Comparison of ENCODE assay signal across 1 cellular context in the genomic region with DNA sequence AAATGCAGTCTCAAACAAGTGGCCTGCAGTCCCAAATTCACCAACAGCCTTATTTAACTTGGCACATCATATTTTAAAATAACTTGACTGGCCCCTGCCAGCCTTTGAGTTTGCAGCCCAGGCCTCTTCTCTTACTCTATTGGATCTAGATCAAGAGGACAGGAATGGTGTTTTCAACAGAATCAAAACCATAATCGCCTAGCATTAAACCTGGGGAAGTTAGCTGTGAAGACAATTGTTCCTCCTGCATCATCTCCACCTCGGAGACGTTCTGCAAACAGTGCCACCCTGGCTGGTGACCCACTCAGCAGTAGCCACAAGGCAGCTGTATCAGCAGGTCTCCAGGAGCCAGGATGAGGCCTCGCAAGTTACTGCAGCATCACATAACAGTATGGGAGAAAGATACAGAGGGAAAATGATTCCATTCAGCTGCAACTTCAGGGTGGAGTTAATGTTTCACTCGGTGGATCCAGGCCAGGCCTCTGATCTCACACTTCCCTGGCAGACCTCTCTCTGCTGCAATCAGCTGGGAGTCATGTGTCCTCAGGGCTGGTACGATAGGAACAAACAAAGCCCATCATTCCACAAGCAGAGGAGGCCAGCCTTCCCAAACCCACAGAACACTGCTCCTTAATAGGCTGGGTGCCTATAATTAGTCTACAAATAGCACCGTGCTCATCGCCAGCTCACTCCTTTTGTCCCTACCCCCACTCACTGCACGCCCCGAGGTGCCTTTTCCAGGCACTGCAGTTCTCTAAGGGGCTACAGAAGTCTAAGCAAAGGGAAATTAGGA.
TF ChIP-seq lines count a peak whose summit lies in the region.

No MANE protein-coding gene starts in this region.

TF ChIP-seq in liver, 16 proteins besides CTCF, POLR2A, EP300 and RAD21 (continued from another document):
- TF ChIP-seq, protein P1, sequence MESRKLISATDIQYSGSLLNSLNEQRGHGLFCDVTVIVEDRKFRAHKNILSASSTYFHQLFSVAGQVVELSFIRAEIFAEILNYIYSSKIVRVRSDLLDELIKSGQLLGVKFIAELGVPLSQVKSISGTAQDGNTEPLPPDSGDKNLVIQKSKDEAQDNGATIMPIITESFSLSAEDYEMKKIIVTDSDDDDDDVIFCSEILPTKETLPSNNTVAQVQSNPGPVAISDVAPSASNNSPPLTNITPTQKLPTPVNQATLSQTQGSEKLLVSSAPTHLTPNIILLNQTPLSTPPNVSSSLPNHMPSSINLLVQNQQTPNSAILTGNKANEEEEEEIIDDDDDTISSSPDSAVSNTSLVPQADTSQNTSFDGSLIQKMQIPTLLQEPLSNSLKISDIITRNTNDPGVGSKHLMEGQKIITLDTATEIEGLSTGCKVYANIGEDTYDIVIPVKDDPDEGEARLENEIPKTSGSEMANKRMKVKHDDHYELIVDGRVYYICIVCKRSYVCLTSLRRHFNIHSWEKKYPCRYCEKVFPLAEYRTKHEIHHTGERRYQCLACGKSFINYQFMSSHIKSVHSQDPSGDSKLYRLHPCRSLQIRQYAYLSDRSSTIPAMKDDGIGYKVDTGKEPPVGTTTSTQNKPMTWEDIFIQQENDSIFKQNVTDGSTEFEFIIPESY (IDR thresholded peaks at IDR 0.05), result peak; percentile 72
- TF ChIP-seq EGR1 (IDR thresholded peaks at IDR 0.05; ENCODE audit: low read depth in 2 of 2), result peak in 1 of 2 donors; percentile 72
- peak; percentile 76 to 90 for TF ChIP-seq JUND (IDR thresholded peaks at IDR 0.05)
- peak; percentile 71 to 90 for TF ChIP-seq RXRA (IDR thresholded peaks at IDR 0.05)
- peak; percentile 65 for TF ChIP-seq MAX (IDR thresholded peaks at IDR 0.05)
- TF ChIP-seq SP1 (IDR thresholded peaks at IDR 0.05), result peak; percentile 86
- TF ChIP-seq, protein P2, sequence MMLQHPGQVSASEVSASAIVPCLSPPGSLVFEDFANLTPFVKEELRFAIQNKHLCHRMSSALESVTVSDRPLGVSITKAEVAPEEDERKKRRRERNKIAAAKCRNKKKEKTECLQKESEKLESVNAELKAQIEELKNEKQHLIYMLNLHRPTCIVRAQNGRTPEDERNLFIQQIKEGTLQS (IDR thresholded peaks at IDR 0.05), result peak; percentile 62
- TF ChIP-seq FOXA1 (IDR thresholded peaks at IDR 0.05), result peak; percentile 74
- TF ChIP-seq HNF4A (conservative IDR thresholded peaks at IDR 0.05), result peak; percentile 50 to 77
